In genomic region chr17:7478276-7479138, GRCh38 we compare ENCODE assay signal across 8 cellular contexts. TPM values are rescaled to one million over a fixed set of nuclear protein-coding genes. Genes with fewer than 3 reads are reported as not detected.
DNase-seq lines count a peak whose midpoint lies in the region; ATAC-seq, FAIRE-seq and TF ChIP-seq lines count a peak whose summit lies in the region.

No MANE protein-coding gene starts in this region.

- no peaks in the 10 kb centered on the region for H3K27me3 Mint-ChIP-seq in Caco-2 (ENCODE audit: insufficient read depth, unreplicated experiment)

- BruUV-seq in Caco-2 (replicated peaks; lab: Mats Ljungman, UMichigan), result no TSS peak

- H3K4me3 ChIP-seq in Caco-2 (ENCODE audit: low read depth, low read length) (peak overlapping the region; percentile 64), epithelial cell of proximal tubule (ENCODE audit: low read depth, low read length) (peak overlapping the region; percentile 90), mucosa of stomach (ENCODE audit: low read length) (peak overlapping the region; percentile 66), stomach (peak overlapping the region; percentile 87 to 99 (median 96))

- H3K4me1 ChIP-seq in Caco-2 (peaks cover 23% of the 10 kb centered on the region), mucosa of stomach (ENCODE audit: control insufficient read depth, insufficient read depth, low read length) (peaks cover 47% of the 10 kb centered on the region), stomach (peaks cover 38 to 85% (median 69%) of the 10 kb centered on the region in 4 donors)

- ATAC-seq in GM21529 (IDR thresholded peaks at IDR 0.05; ENCODE audit: unreplicated experiment), result no peak

- TF ChIP-seq POLR2A in stomach (IDR thresholded peaks at IDR 0.05), result no peak

- 7 to 25% (median 16%) methylated on average over 17 to 35 of the region's 36 CpGs for WGBS in stomach, 5 donors

- H3K9me3 ChIP-seq in Caco-2, result no peaks in the 10 kb centered on the region
- H3K9me3 ChIP-seq in mucosa of stomach (ENCODE audit: control insufficient read depth, low read length), result no peaks in the 10 kb centered on the region
- no peaks in the 10 kb centered on the region for H3K9me3 ChIP-seq in stomach

- CTCF ChIA-PET in Caco-2 (lab: Charles Lee), result no interaction called here

- peak overlapping the region; percentile 70 for H3K4me3 Mint-ChIP-seq in Caco-2 (ENCODE audit: unreplicated experiment)

- H3K27ac ChIP-seq in stomach, result peak overlapping the region; percentile 97 to 100 (median 100)

- peak overlapping the region; percentile 66 for H3K27ac Mint-ChIP-seq in Caco-2 (ENCODE audit: unreplicated experiment)

- peak overlapping the region; percentile 93 for H3K9ac ChIP-seq in mucosa of stomach (ENCODE audit: low read length)

- intact Hi-C loops in Caco-2 (cut with micrococcal nuclease; ENCODE audit: unreplicated experiment), result loop anchor here (5.0 kb wide), 1 partner anchor 126 kb away; the partner anchor contains the start of gene KCTD11
- intact Hi-C loops in stomach (cut with DNase I; ENCODE audit: low total_unique reads), result loop anchor here (5.0 kb wide), 1 partner anchor 41 kb away; the partner anchor contains the start of genes FGF11 and TMEM102

- peaks cover 27% of the 10 kb centered on the region for H3K36me3 Mint-ChIP-seq in Caco-2 (ENCODE audit: insufficient read depth, unreplicated experiment)

- peaks cover 35% of the 10 kb centered on the region for H3K4me1 Mint-ChIP-seq in Caco-2 (ENCODE audit: low read depth, unreplicated experiment)

- H3K36me3 ChIP-seq in Caco-2 (ENCODE audit: control insufficient read depth, insufficient read depth, low read length) (no peaks in the 10 kb centered on the region), mucosa of stomach (ENCODE audit: control insufficient read depth, insufficient read depth, low read length) (no peaks in the 10 kb centered on the region), stomach (no peaks in the 10 kb centered on the region)

- no peaks in the 10 kb centered on the region for H3K9me3 Mint-ChIP-seq in Caco-2 (ENCODE audit: unreplicated experiment)

- no peak for TF ChIP-seq CTCF in Caco-2 (IDR thresholded peaks at IDR 0.05; ENCODE audit: insufficient read depth in 1 of 2, low read depth in 1 of 2, low read length in 1 of 2, severe bottlenecking in 1 of 2, unreplicated experiment in 1 of 2)
- TF ChIP-seq CTCF in epithelial cell of proximal tubule (conservative IDR thresholded peaks at IDR 0.05; ENCODE audit: low read depth, low read length), result no peak
- TF ChIP-seq CTCF in stomach (IDR thresholded peaks at IDR 0.05), result no peak

- H3K27me3 ChIP-seq in Caco-2 (replicated peaks; ENCODE audit: control insufficient read depth, insufficient read depth, low read length) (no peaks in the 10 kb centered on the region), mucosa of stomach (ENCODE audit: control insufficient read depth, insufficient read depth, low read length) (no peaks in the 10 kb centered on the region), stomach (no peaks in the 10 kb centered on the region)

- DNase-seq in Caco-2 (peak; percentile 9 to 44), NCI-H1105 (lab: John Stamatoyannopoulos, UW) (peak; percentile 8), activated T-cell treated with anti-CD3 and anti-CD28 coated beads for 48 hours (ENCODE audit: low read depth) (peak; percentile 48), epithelial cell of proximal tubule (ENCODE audit: low read depth) (no peak), stomach (peak; percentile 55), RCC 7860 (ENCODE audit: low spot score) (no peak)

- FAIRE-seq in RCC 7860 (lab: Jason Lieb, UNC), result no peak

- POLR2A ChIA-PET in Caco-2 (lab: Charles Lee), result no interaction called here

- TF ChIP-seq EP300 in stomach (IDR thresholded peaks at IDR 0.05), result no peak

RNA-seq across cellular contexts. Expression of gene ZBTB4, which starts 0.9 kb away (rescaled TPM):
- total RNA-seq in Caco-2 (2022) (15.5 and 16.5 TPM in 2 replicates), epithelial cell of proximal tubule (17.9 and 24.6 TPM in 2 replicates), stomach (10 to 100 TPM; 15.8 to 31.5 (median 29.0) TPM)
- polyA plus RNA-seq in stomach, result 10 to 100 TPM; 16.3 to 18.0 (median 17.9) TPM

RNA-seq across cellular contexts. Expression of gene SLC35G6, which starts 2.7 kb away (rescaled TPM):
- total RNA-seq in Caco-2 (2022) (not detected in 2 replicates), epithelial cell of proximal tubule (not detected in 2 replicates), stomach (not detected)
- not detected for polyA plus RNA-seq in stomach

RNA-seq across cellular contexts. Expression of gene POLR2A, which starts 5.7 kb away (rescaled TPM):
- 69.8 and 72.1 TPM in 2 replicates for total RNA-seq in Caco-2 (2022)
- 30.3 and 30.5 TPM in 2 replicates for total RNA-seq in epithelial cell of proximal tubule
- 100 to 1,000 TPM in 2 of 5 donors, 10 to 100 TPM in 3; 55.4 to 750 (median 85.2) TPM for total RNA-seq in stomach
- 10 to 100 TPM in 1 of 3 donors, 1 to 10 TPM in 2; 8.1 to 12.7 (median 10.0) TPM for polyA plus RNA-seq in stomach

RNA-seq across cellular contexts. Expression of gene CHRNB1, which starts 33.6 kb away (rescaled TPM):
- total RNA-seq in Caco-2 (2022) (1.7 and 2.6 TPM in 2 replicates), epithelial cell of proximal tubule (21.3 and 30.7 TPM in 2 replicates), stomach (1 to 10 TPM in 3 of 5 donors, not detected in 2; 1.8 to 6.4 (median 4.2) TPM)
- polyA plus RNA-seq in stomach, result 10 to 100 TPM in 2 of 3 donors, 1 to 10 TPM in 1; 9.2 to 12.0 (median 10.7) TPM

RNA-seq across cellular contexts. Expression of gene FGF11, which starts 39.2 kb away (rescaled TPM):
- total RNA-seq in Caco-2 (2022), result 0.91 and 1.3 TPM in 2 replicates
- total RNA-seq in epithelial cell of proximal tubule, result 0.51 and 11.5 TPM in 2 replicates
- 10 to 100 TPM in 1 of 5 donors, under 1 TPM in 1, not detected in 3; 0.37 to 15.6 TPM for total RNA-seq in stomach
- polyA plus RNA-seq in stomach, result 1 to 10 TPM in 1 of 3 donors, under 1 TPM in 1, not detected in 1; 0.50 to 2.9 TPM

Comparison
In these comparisons a context has a peak if more than half of its experiments do, and no peak if none do; other contexts are left out.
1. DNase-seq: peak in Caco-2 (2 of 2), NCI-H1105 (single experiment), activated T-cell treated with anti-CD3 and anti-CD28 coated beads for 48 hours (single experiment) and stomach (single experiment); none in epithelial cell of proximal tubule (single experiment) and RCC 7860 (single experiment).
2. Peak in every context shown above with its lines, with median percentiles within 50 percentile points of each other: H3K4me3 ChIP-seq.